In genomic region chr1:157161901-157162300, GRCh38 we compare ENCODE assay signal across 23 cellular contexts.
"Had no signal": no experiment of that assay in that cellular context is flagged by ENCODE, and none has a peak within 500 bp of the region (broad histone marks: within the 10 kb centered on the region; RNA-seq: fewer than 3 reads in every experiment).

No MANE protein-coding gene starts in this region.

- ATAC-seq: activated CD4-positive, alpha-beta T cell treated with anti-CD3 and anti-CD28 coated beads for 36 hours; effector memory CD8-positive, alpha-beta T cell; heart left ventricle; stimulated activated effector memory CD8-positive, alpha-beta T cell treated with anti-CD3 and anti-CD28 coated beads, Interleukin-12 subunit alpha, Interleukin-12 subunit beta, amount 100 ng/mL, for 72 hours; stimulated activated naive CD8-positive, alpha-beta T cell treated with anti-CD3 and anti-CD28 coated beads, Interleukin-15, amount 100 ng/mL, for 72 hours had no signal

- H3K36me3 ChIP-seq: esophagus squamous epithelium, heart left ventricle, left ventricle myocardium inferior, suprapubic skin, upper lobe of left lung had no signal

- H3K27ac Mint-ChIP-seq: activated B cell treated with CpG ODN at 0.5 μM for 24 hours; activated CD4-positive, alpha-beta T cell treated with anti-CD3 and anti-CD28 coated beads for 36 hours; activated naive CD8-positive, alpha-beta T cell treated with anti-CD3 and anti-CD28 coated beads for 36 hours; activated T-cell treated with anti-CD3 and anti-CD28 coated beads, Interleukin-2, amount 50 U/mL, for 24 hours; activated T-helper 2 cell treated with anti-CD3 and anti-CD28 coated beads, Interferon-gamma antibody, Interleukin-2, Interleukin-4, amounts not matched to agents 10 μg/mL and 5 μg/mL and 100 μg/mL, durations not matched to agents 14 hours and 24 hours and 36 hours; effector memory CD8-positive, alpha-beta T cell; stimulated activated effector memory CD8-positive, alpha-beta T cell treated with anti-CD3 and anti-CD28 coated beads, Interleukin-12 subunit alpha, Interleukin-12 subunit beta, amount 100 ng/mL, for 72 hours; stimulated activated naive CD8-positive, alpha-beta T cell treated with anti-CD3 and anti-CD28 coated beads, Interleukin-15, amount 100 ng/mL, for 72 hours had no signal

- H3K9me3 ChIP-seq: esophagus squamous epithelium, heart left ventricle, left ventricle myocardium inferior, suprapubic skin, upper lobe of left lung had no signal

- H3K4me3 ChIP-seq: dorsolateral prefrontal cortex, esophagus squamous epithelium, heart left ventricle, left ventricle myocardium inferior, suprapubic skin, upper lobe of left lung had no signal

- DNase-seq: activated B cell treated with CpG ODN at 0.5 μM for 24 hours; activated CD4-positive, alpha-beta T cell treated with anti-CD3 and anti-CD28 coated beads for 36 hours; activated CD4-positive, alpha-beta T cell treated with anti-CD3 and anti-CD28 coated beads, Interleukin-2, amount 50 U/mL, for 4 hours; activated CD8-positive, alpha-beta memory T cell treated with anti-CD3 and anti-CD28 coated beads for 24 hours; activated CD8-positive, alpha-beta memory T cell treated with anti-CD3 and anti-CD28 coated beads, Interleukin-2, amount 50 U/mL, for 4 hours; activated naive CD4-positive, alpha-beta T cell; activated naive CD8-positive, alpha-beta T cell treated with anti-CD3 and anti-CD28 coated beads for 36 hours; activated T-cell treated with anti-CD3 and anti-CD28 coated beads, Interleukin-2, amount 50 U/mL, for 24 hours; dorsolateral prefrontal cortex; effector memory CD8-positive, alpha-beta T cell; esophagus squamous epithelium; heart left ventricle; left ventricle myocardium inferior; midbrain; occipital lobe; stimulated activated CD4-positive, alpha-beta T cell treated with anti-CD3 and anti-CD28 coated beads, Interleukin-1b, Interleukin-23, amount 100 ng/mL, for 48 hours; stimulated activated naive CD8-positive, alpha-beta T cell treated with anti-CD3 and anti-CD28 coated beads, Interleukin-15, amount 100 ng/mL, for 72 hours; T1000; upper lobe of left lung had no signal

- H3K4me1 ChIP-seq: left ventricle myocardium inferior had no signal

- H3K4me1 Mint-ChIP-seq: activated B cell treated with CpG ODN at 0.5 μM for 24 hours; activated naive CD8-positive, alpha-beta T cell treated with anti-CD3 and anti-CD28 coated beads for 36 hours had no signal

- H3K4me3 Mint-ChIP-seq: activated B cell treated with CpG ODN at 0.5 μM for 24 hours; activated CD4-positive, alpha-beta T cell treated with anti-CD3 and anti-CD28 coated beads for 36 hours; activated naive CD8-positive, alpha-beta T cell treated with anti-CD3 and anti-CD28 coated beads for 36 hours; activated T-cell treated with anti-CD3 and anti-CD28 coated beads, Interleukin-2, amount 50 U/mL, for 24 hours; central memory CD8-positive, alpha-beta T cell; effector memory CD8-positive, alpha-beta T cell; stimulated activated effector memory CD8-positive, alpha-beta T cell treated with anti-CD3 and anti-CD28 coated beads, Interleukin-12 subunit alpha, Interleukin-12 subunit beta, amount 100 ng/mL, for 72 hours; stimulated activated naive CD8-positive, alpha-beta T cell treated with anti-CD3 and anti-CD28 coated beads, Interleukin-15, amount 100 ng/mL, for 72 hours had no signal

- H3K27ac ChIP-seq: dorsolateral prefrontal cortex, esophagus squamous epithelium, heart left ventricle, left ventricle myocardium inferior, suprapubic skin, upper lobe of left lung had no signal

- H3K9me3 Mint-ChIP-seq: activated B cell treated with CpG ODN at 0.5 μM for 24 hours; activated naive CD8-positive, alpha-beta T cell treated with anti-CD3 and anti-CD28 coated beads for 36 hours; activated T-cell treated with anti-CD3 and anti-CD28 coated beads, Interleukin-2, amount 50 U/mL, for 24 hours; activated T-helper 2 cell treated with anti-CD3 and anti-CD28 coated beads, Interferon-gamma antibody, Interleukin-2, Interleukin-4, amounts not matched to agents 10 μg/mL and 5 μg/mL and 100 μg/mL, durations not matched to agents 14 hours and 24 hours and 36 hours; central memory CD8-positive, alpha-beta T cell; effector memory CD8-positive, alpha-beta T cell; stimulated activated effector memory CD8-positive, alpha-beta T cell treated with anti-CD3 and anti-CD28 coated beads, Interleukin-12 subunit alpha, Interleukin-12 subunit beta, amount 100 ng/mL, for 72 hours; stimulated activated naive CD8-positive, alpha-beta T cell treated with anti-CD3 and anti-CD28 coated beads, Interleukin-15, amount 100 ng/mL, for 72 hours had no signal

- H3K36me3 Mint-ChIP-seq: activated naive CD8-positive, alpha-beta T cell treated with anti-CD3 and anti-CD28 coated beads for 36 hours; stimulated activated effector memory CD8-positive, alpha-beta T cell treated with anti-CD3 and anti-CD28 coated beads, Interleukin-12 subunit alpha, Interleukin-12 subunit beta, amount 100 ng/mL, for 72 hours had no signal

- H3K27me3 ChIP-seq: upper lobe of left lung had no signal
